In the genomic region with DNA sequence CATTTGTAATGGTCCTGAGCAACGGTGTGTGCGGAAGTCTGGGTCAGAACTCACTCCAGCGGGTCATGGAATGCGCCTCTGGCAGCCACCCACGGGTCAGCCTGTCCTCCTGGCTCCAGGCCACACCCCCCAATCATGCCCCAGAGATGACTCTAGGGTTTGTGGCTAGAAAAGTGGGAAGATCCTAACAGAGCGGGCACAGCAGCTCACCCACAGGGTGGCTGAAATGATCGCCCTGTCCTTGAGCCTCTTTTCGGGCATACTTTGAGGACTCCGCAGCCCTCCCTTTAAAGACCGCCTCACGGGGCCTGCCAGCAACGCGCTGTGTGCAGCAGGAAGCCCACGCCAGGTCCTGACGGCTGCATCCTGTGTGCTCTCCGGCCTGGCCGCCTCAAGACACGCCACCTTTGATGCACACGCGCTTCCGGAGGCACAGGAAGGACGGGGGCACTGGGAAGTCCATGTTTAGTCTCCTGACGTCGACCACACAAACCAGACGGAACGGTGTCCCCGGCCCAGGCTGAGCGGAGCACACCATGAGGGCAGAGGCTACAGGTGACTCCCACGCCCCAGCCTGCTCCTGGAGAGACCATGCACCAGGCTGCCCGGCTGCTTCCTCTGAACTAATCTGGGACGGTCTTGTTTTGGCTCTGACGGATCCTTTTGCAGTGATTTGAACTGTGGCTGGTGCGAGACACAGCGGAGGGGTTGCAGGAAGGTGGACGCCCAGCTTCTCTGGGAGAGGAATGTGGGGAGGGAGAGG, we compare ENCODE assay signal across 1 cellular context.
TF ChIP-seq lines count a peak whose summit lies in the region.

No MANE protein-coding gene starts in this region.

TF ChIP-seq in IMR-90, 13 proteins besides CTCF, POLR2A, EP300 and RAD21:
- TF ChIP-seq USF2 (IDR thresholded peaks at IDR 0.05; ENCODE audit: low read depth, low read length) (no peak), ELK1 (IDR thresholded peaks at IDR 0.05; ENCODE audit: borderline replicate concordance, low read depth, low read length) (no peak), CHD1 (IDR thresholded peaks at IDR 0.05; ENCODE audit: low read depth, low read length) (no peak), MAZ (IDR thresholded peaks at IDR 0.05; ENCODE audit: borderline replicate concordance, low read depth, low read length) (no peak), NFE2L2 (IDR thresholded peaks at IDR 0.05; ENCODE audit: low read depth, low read length) (no peak), CEBPB (IDR thresholded peaks at IDR 0.05; ENCODE audit: low read depth, low read length) (no peak), MAFK (IDR thresholded peaks at IDR 0.05; ENCODE audit: low read depth, low read length) (no peak), BHLHE40 (IDR thresholded peaks at IDR 0.05; ENCODE audit: low read depth, low read length) (no peak), SMC3 (IDR thresholded peaks at IDR 0.05; ENCODE audit: low read depth, low read length) (no peak), MXI1 (IDR thresholded peaks at IDR 0.05; ENCODE audit: borderline replicate concordance, low read depth, low read length) (no peak)
TF ChIP-seq in IMR-90: peak in this region for 0.
